Comparison of ENCODE assay signal across 28 cellular contexts in the genomic region with DNA sequence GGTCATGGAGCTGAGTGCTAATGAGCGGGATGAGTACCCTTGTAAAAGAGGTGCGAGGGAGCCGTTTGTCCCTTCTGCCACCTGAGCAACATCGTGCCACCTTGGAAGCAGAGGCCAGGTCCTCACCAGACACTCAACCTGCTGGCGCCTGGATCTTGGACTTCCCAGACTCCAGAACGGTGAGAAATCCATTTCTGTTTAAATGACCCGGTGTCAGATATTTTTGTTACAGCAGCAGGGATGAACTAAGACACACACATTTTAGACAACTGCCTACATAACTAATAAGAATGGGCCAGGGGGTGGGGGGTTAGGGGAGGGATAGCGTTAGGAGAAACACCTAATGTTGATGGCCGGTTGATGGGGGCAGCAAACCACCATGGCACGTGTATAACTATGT.
"Had no signal": no experiment of that assay in that cellular context is flagged by ENCODE, and none has a peak within 500 bp of the region (broad histone marks: within the 10 kb centered on the region; RNA-seq: fewer than 3 reads in every experiment).

No MANE protein-coding gene starts in this region.

- DNase-seq: naive thymus-derived CD4-positive, alpha-beta T cell; natural killer cell; occipital lobe; pancreas; psoas muscle; small intestine; stimulated activated CD4-positive, alpha-beta T cell treated with anti-CD3 and anti-CD28 coated beads, Interleukin-12 subunit alpha, Interleukin-12 subunit beta, amount 100 ng/mL, for 4 hours; stimulated activated CD4-positive, alpha-beta T cell treated with anti-CD3 and anti-CD28 coated beads, Interleukin-1b, Interleukin-23, amount 100 ng/mL, for 48 hours; stimulated activated CD4-positive, alpha-beta T cell treated with anti-CD3 and anti-CD28 coated beads, Interleukin-4, amount 100 ng/mL, for 1 hour; stimulated activated CD4-positive, alpha-beta T cell treated with anti-CD3 and anti-CD28 coated beads, Interleukin-4, amount 100 ng/mL, for 4 hours; stimulated activated CD8-positive, alpha-beta memory T cell treated with anti-CD3 and anti-CD28 coated beads, Interleukin-4, amount 100 ng/mL, for 48 hours; stimulated activated naive CD4-positive, alpha-beta T cell; stimulated activated naive CD8-positive, alpha-beta T cell treated with anti-CD3 and anti-CD28 coated beads, Interleukin-15, amount 100 ng/mL, for 72 hours; stimulated activated naive CD8-positive, alpha-beta T cell treated with anti-CD3 and anti-CD28 coated beads, Interleukin-15, Interleukin-2, amounts not matched to agents 100 U/mL and 50 U/mL, for 24 hours; substantia nigra; testis; tibial artery; transverse colon had no signal

- H3K27ac ChIP-seq: neural progenitor cell, pancreas, psoas muscle, sigmoid colon, suprapubic skin, testis, tibial artery, transverse colon, vagina had no signal

- H3K4me3 ChIP-seq: neural progenitor cell, pancreas, psoas muscle, sigmoid colon, suprapubic skin, testis, tibial artery, transverse colon, vagina had no signal

- H3K9ac ChIP-seq: neural progenitor cell had no signal

- H3K4me3 Mint-ChIP-seq: naive thymus-derived CD4-positive, alpha-beta T cell; natural killer cell; nephron; stimulated activated memory B cell treated with anti-CD40 and anti-IgM and Interleukin-4, amounts not matched to agents 10 μg/mL and 1 μg/mL and 100 μg/mL, for 72 hours; stimulated activated naive CD8-positive, alpha-beta T cell treated with anti-CD3 and anti-CD28 coated beads, Interleukin-15, amount 100 ng/mL, for 72 hours; type B pancreatic cell had no signal

- H3K4me1 ChIP-seq: neural progenitor cell, pancreas, psoas muscle, sigmoid colon, suprapubic skin, testis, transverse colon, vagina had no signal

- H3K27ac Mint-ChIP-seq: natural killer cell; nephron; neural progenitor cell; progenitor cell of endocrine pancreas; stimulated activated memory B cell treated with anti-CD40 and anti-IgM and Interleukin-4, amounts not matched to agents 10 μg/mL and 1 μg/mL and 100 μg/mL, for 72 hours; type B pancreatic cell had no signal

- H3K9me3 Mint-ChIP-seq: natural killer cell; nephron; stimulated activated memory B cell treated with anti-CD40 and anti-IgM and Interleukin-4, amounts not matched to agents 10 μg/mL and 1 μg/mL and 100 μg/mL, for 72 hours; stimulated activated naive CD8-positive, alpha-beta T cell treated with anti-CD3 and anti-CD28 coated beads, Interleukin-15, amount 100 ng/mL, for 72 hours; type B pancreatic cell had no signal

- H3K27me3 Mint-ChIP-seq: stimulated activated memory B cell treated with anti-CD40 and anti-IgM and Interleukin-4, amounts not matched to agents 10 μg/mL and 1 μg/mL and 100 μg/mL, for 72 hours; stimulated activated naive CD8-positive, alpha-beta T cell treated with anti-CD3 and anti-CD28 coated beads, Interleukin-15, amount 100 ng/mL, for 72 hours had no signal

- H3K4me2 ChIP-seq: neural progenitor cell had no signal

- H2AFZ ChIP-seq: neural progenitor cell had no signal

- FAIRE-seq: pancreas, small intestine, urothelium cell line had no signal

- H3K4me1 Mint-ChIP-seq: natural killer cell; nephron; neural progenitor cell; stimulated activated naive CD8-positive, alpha-beta T cell treated with anti-CD3 and anti-CD28 coated beads, Interleukin-15, amount 100 ng/mL, for 72 hours had no signal

- H3K9me3 ChIP-seq: pancreas, psoas muscle, sigmoid colon, suprapubic skin, testis, tibial artery, transverse colon, vagina had no signal

- H3K27me3 ChIP-seq: neural progenitor cell, pancreas, sigmoid colon, suprapubic skin, testis, tibial artery, transverse colon, vagina had no signal

- H3K36me3 ChIP-seq: neural progenitor cell, pancreas, sigmoid colon, suprapubic skin, tibial artery, transverse colon, vagina had no signal

- H3K36me3 Mint-ChIP-seq: naive thymus-derived CD4-positive, alpha-beta T cell; natural killer cell; neural progenitor cell; stimulated activated memory B cell treated with anti-CD40 and anti-IgM and Interleukin-4, amounts not matched to agents 10 μg/mL and 1 μg/mL and 100 μg/mL, for 72 hours; type B pancreatic cell had no signal

- ATAC-seq: naive thymus-derived CD4-positive, alpha-beta T cell; psoas muscle; right cardiac atrium; stimulated activated memory B cell treated with anti-CD40 and anti-IgM and Interleukin-4, amounts not matched to agents 10 μg/mL and 1 μg/mL and 100 μg/mL, for 72 hours; stimulated activated naive CD8-positive, alpha-beta T cell treated with anti-CD3 and anti-CD28 coated beads, Interleukin-15, amount 100 ng/mL, for 72 hours; stimulated activated naive CD8-positive, alpha-beta T cell treated with anti-CD3 and anti-CD28 coated beads, Interleukin-15, Interleukin-2, amounts not matched to agents 100 U/mL and 50 U/mL, for 24 hours had no signal
